1 cellular context compared by ENCODE assay signal in the genomic region with DNA sequence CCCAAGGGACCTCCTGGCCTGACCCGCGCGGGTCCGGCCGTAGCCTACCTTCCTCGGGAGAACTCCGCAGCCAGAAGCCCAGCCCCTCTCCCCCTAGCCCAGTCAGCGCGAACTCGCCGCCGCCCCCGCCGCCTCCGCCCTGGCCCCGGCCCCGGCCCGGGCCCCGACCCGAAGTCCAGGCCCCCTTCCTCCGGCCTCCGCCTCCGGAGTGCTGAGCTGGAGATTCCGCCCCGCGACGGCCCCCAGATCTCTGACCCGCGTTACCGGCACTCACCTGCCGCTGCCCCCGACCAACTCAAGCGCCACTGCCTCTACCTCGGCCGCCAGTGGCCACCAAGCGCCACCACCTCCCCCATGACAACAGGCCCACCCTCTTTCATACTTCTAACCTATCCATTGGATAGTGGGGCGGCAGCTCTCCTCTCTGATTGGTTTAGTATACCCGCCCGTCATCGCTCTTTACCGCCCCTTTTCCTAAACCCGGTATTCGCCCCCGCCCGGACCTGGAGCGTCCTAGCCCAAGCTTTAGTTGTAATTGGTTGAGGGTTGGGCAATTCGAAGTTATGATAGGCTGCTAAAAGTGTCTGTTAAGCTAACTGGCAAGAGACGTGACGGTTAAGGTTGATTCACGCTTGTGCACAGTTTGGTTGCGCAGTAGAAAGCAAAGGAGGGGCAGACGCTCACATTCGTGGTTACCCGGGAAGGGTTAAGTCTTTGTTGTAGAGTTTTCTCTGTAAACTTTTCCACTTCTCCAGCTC.
A peak's percentile ranks its signal among the peaks of the same experiment; 100 is the strongest.
TF ChIP-seq lines count a peak whose summit lies in the region.

A gene (minus strand): TSS at position 328 of the 758 bp plus-strand sequence. CDS start 102,795 bp downstream, outside the sequence.

TF ChIP-seq in HepG2, 621 proteins besides CTCF, POLR2A, EP300 and RAD21 (continued from another document and continues in another):
- TF ChIP-seq, protein P1, sequence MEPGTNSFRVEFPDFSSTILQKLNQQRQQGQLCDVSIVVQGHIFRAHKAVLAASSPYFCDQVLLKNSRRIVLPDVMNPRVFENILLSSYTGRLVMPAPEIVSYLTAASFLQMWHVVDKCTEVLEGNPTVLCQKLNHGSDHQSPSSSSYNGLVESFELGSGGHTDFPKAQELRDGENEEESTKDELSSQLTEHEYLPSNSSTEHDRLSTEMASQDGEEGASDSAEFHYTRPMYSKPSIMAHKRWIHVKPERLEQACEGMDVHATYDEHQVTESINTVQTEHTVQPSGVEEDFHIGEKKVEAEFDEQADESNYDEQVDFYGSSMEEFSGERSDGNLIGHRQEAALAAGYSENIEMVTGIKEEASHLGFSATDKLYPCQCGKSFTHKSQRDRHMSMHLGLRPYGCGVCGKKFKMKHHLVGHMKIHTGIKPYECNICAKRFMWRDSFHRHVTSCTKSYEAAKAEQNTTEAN (CRISPR knock-in tag; conservative IDR thresholded peaks at IDR 0.05) = no peak
- TF ChIP-seq, protein P2, sequence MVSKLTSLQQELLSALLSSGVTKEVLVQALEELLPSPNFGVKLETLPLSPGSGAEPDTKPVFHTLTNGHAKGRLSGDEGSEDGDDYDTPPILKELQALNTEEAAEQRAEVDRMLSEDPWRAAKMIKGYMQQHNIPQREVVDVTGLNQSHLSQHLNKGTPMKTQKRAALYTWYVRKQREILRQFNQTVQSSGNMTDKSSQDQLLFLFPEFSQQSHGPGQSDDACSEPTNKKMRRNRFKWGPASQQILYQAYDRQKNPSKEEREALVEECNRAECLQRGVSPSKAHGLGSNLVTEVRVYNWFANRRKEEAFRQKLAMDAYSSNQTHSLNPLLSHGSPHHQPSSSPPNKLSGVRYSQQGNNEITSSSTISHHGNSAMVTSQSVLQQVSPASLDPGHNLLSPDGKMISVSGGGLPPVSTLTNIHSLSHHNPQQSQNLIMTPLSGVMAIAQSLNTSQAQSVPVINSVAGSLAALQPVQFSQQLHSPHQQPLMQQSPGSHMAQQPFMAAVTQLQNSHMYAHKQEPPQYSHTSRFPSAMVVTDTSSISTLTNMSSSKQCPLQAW (CRISPR knock-in tag; IDR thresholded peaks at IDR 0.05) = peak; percentile 54; the same call in 1 of the 2 replicates
- TF ChIP-seq MXI1 (IDR thresholded peaks at IDR 0.05; ENCODE audit: borderline replicate concordance, low read depth, low read length) = peak; percentile 58; the same call in 1 of the 3 replicates
- TF ChIP-seq, protein P3, sequence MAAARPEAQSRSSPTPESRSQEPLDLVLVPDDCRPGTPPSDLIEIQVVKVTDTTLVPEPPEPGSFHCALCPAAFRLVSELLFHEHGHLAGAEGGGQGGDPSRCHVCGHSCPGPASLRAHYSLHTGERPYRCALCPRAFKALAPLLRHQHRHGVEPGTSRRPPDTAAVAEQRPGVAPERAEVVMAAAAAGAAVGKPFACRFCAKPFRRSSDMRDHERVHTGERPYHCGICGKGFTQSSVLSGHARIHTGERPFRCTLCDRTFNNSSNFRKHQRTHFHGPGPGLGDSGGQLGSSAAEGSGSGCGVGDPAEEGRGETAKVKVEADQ (CRISPR knock-in tag; IDR thresholded peaks at IDR 0.05; ENCODE audit: borderline replicate concordance) = peak; percentile 65; the same call in 1 of the 2 replicates
- no peak for TF ChIP-seq LCORL (IDR thresholded peaks at IDR 0.05)
- peak; percentile 35; the same call in 1 of the 2 replicates for TF ChIP-seq LCORL (CRISPR knock-in tag; IDR thresholded peaks at IDR 0.05)
- TF ChIP-seq, protein P4, sequence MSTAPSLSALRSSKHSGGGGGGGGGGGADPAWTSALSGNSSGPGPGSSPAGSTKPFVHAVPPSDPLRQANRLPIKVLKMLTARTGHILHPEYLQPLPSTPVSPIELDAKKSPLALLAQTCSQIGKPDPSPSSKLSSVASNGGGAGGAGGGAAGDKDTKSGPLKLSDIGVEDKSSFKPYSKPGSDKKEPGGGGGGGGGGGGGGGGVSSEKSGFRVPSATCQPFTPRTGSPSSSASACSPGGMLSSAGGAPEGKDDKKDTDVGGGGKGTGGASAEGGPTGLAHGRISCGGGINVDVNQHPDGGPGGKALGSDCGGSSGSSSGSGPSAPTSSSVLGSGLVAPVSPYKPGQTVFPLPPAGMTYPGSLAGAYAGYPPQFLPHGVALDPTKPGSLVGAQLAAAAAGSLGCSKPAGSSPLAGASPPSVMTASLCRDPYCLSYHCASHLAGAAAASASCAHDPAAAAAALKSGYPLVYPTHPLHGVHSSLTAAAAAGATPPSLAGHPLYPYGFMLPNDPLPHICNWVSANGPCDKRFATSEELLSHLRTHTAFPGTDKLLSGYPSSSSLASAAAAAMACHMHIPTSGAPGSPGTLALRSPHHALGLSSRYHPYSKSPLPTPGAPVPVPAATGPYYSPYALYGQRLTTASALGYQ (CRISPR knock-in tag; IDR thresholded peaks at IDR 0.05) = no peak; the same call in 1 of the 2 replicates
- TF ChIP-seq, protein P5, sequence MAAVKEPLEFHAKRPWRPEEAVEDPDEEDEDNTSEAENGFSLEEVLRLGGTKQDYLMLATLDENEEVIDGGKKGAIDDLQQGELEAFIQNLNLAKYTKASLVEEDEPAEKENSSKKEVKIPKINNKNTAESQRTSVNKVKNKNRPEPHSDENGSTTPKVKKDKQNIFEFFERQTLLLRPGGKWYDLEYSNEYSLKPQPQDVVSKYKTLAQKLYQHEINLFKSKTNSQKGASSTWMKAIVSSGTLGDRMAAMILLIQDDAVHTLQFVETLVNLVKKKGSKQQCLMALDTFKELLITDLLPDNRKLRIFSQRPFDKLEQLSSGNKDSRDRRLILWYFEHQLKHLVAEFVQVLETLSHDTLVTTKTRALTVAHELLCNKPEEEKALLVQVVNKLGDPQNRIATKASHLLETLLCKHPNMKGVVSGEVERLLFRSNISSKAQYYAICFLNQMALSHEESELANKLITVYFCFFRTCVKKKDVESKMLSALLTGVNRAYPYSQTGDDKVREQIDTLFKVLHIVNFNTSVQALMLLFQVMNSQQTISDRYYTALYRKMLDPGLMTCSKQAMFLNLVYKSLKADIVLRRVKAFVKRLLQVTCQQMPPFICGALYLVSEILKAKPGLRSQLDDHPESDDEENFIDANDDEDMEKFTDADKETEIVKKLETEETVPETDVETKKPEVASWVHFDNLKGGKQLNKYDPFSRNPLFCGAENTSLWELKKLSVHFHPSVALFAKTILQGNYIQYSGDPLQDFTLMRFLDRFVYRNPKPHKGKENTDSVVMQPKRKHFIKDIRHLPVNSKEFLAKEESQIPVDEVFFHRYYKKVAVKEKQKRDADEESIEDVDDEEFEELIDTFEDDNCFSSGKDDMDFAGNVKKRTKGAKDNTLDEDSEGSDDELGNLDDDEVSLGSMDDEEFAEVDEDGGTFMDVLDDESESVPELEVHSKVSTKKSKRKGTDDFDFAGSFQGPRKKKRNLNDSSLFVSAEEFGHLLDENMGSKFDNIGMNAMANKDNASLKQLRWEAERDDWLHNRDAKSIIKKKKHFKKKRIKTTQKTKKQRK (IDR thresholded peaks at IDR 0.05; ENCODE audit: low read length) = peak; percentile 79
- TF ChIP-seq NFKB2 (CRISPR knock-in tag; IDR thresholded peaks at IDR 0.05; ENCODE audit: borderline replicate concordance) = 0 out of 2 replicates have a peak, but pooled peaks have one; percentile 21
- peak; percentile 33; the same call in 1 of the 2 replicates for TF ChIP-seq RXRB (CRISPR knock-in tag; IDR thresholded peaks at IDR 0.05; ENCODE audit: borderline replicate concordance)
- TF ChIP-seq, protein P6, sequence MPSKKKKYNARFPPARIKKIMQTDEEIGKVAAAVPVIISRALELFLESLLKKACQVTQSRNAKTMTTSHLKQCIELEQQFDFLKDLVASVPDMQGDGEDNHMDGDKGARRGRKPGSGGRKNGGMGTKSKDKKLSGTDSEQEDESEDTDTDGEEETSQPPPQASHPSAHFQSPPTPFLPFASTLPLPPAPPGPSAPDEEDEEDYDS (CRISPR knock-in tag; IDR thresholded peaks at IDR 0.05) = peak; percentile 87
- TF ChIP-seq TAF1 (CRISPR knock-in tag; IDR thresholded peaks at IDR 0.05) = peak; percentile 85
- no peak for TF ChIP-seq ZNF234 (CRISPR knock-in tag; conservative IDR thresholded peaks at IDR 0.05)
- 0 out of 2 replicates have a peak, but pooled peaks have one; percentile 42 for TF ChIP-seq AHR (CRISPR knock-in tag; IDR thresholded peaks at IDR 0.05)
- peak; percentile 69 for TF ChIP-seq ZNF501 (CRISPR knock-in tag; IDR thresholded peaks at IDR 0.05)
- no peak for TF ChIP-seq GABPA (IDR thresholded peaks at IDR 0.05; ENCODE audit: low read depth, low read length)
- peak; percentile 67 for TF ChIP-seq GABPA (CRISPR knock-in tag; IDR thresholded peaks at IDR 0.05; ENCODE audit: low read depth)
- no peak for TF ChIP-seq MEF2D (CRISPR knock-in tag; IDR thresholded peaks at IDR 0.05)
- TF ChIP-seq, protein P7, sequence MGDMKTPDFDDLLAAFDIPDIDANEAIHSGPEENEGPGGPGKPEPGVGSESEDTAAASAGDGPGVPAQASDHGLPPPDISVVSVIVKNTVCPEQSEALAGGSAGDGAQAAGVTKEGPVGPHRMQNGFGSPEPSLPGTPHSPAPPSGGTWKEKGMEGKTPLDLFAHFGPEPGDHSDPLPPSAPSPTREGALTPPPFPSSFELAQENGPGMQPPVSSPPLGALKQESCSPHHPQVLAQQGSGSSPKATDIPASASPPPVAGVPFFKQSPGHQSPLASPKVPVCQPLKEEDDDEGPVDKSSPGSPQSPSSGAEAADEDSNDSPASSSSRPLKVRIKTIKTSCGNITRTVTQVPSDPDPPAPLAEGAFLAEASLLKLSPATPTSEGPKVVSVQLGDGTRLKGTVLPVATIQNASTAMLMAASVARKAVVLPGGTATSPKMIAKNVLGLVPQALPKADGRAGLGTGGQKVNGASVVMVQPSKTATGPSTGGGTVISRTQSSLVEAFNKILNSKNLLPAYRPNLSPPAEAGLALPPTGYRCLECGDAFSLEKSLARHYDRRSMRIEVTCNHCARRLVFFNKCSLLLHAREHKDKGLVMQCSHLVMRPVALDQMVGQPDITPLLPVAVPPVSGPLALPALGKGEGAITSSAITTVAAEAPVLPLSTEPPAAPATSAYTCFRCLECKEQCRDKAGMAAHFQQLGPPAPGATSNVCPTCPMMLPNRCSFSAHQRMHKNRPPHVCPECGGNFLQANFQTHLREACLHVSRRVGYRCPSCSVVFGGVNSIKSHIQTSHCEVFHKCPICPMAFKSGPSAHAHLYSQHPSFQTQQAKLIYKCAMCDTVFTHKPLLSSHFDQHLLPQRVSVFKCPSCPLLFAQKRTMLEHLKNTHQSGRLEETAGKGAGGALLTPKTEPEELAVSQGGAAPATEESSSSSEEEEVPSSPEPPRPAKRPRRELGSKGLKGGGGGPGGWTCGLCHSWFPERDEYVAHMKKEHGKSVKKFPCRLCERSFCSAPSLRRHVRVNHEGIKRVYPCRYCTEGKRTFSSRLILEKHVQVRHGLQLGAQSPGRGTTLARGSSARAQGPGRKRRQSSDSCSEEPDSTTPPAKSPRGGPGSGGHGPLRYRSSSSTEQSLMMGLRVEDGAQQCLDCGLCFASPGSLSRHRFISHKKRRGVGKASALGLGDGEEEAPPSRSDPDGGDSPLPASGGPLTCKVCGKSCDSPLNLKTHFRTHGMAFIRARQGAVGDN (CRISPR knock-in tag; IDR thresholded peaks at IDR 0.05) = peak; percentile 55; the same call in 1 of the 2 replicates
- TF ChIP-seq KLF6 (CRISPR knock-in tag; IDR thresholded peaks at IDR 0.05) = peak; percentile 61; the same call in 1 of the 2 replicates
- peak; percentile 91 for TF ChIP-seq POLR2AphosphoS5 (IDR thresholded peaks at IDR 0.05; ENCODE audit: low read depth, low read length)
- peak; percentile 35; the same call in 1 of the 2 replicates for TF ChIP-seq KDM5B (CRISPR knock-in tag; IDR thresholded peaks at IDR 0.05; ENCODE audit: borderline replicate concordance)
- TF ChIP-seq ARNT2 (CRISPR knock-in tag; IDR thresholded peaks at IDR 0.05; ENCODE audit: low read depth) = no peak
- peak; percentile 27 for TF ChIP-seq KAT8 (CRISPR knock-in tag; IDR thresholded peaks at IDR 0.05)
- TF ChIP-seq SP1 (IDR thresholded peaks at IDR 0.05) = no peak
- peak; percentile 74 for TF ChIP-seq SP1 (CRISPR knock-in tag; IDR thresholded peaks at IDR 0.05)
- TF ChIP-seq, protein P8, sequence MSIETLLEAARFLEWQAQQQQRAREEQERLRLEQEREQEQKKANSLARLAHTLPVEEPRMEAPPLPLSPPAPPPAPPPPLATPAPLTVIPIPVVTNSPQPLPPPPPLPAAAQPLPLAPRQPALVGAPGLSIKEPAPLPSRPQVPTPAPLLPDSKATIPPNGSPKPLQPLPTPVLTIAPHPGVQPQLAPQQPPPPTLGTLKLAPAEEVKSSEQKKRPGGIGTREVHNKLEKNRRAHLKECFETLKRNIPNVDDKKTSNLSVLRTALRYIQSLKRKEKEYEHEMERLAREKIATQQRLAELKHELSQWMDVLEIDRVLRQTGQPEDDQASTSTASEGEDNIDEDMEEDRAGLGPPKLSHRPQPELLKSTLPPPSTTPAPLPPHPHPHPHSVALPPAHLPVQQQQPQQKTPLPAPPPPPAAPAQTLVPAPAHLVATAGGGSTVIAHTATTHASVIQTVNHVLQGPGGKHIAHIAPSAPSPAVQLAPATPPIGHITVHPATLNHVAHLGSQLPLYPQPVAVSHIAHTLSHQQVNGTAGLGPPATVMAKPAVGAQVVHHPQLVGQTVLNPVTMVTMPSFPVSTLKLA (IDR thresholded peaks at IDR 0.05) = peak; percentile 28; the same call in 1 of the 2 replicates
- TF ChIP-seq, protein P9, sequence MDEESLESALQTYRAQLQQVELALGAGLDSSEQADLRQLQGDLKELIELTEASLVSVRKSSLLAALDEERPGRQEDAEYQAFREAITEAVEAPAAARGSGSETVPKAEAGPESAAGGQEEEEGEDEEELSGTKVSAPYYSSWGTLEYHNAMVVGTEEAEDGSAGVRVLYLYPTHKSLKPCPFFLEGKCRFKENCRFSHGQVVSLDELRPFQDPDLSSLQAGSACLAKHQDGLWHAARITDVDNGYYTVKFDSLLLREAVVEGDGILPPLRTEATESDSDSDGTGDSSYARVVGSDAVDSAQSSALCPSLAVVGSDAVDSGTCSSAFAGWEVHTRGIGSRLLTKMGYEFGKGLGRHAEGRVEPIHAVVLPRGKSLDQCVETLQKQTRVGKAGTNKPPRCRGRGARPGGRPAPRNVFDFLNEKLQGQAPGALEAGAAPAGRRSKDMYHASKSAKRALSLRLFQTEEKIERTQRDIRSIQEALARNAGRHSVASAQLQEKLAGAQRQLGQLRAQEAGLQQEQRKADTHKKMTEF (CRISPR knock-in tag; IDR thresholded peaks at IDR 0.05) = no peak
- TF ChIP-seq, protein P10, sequence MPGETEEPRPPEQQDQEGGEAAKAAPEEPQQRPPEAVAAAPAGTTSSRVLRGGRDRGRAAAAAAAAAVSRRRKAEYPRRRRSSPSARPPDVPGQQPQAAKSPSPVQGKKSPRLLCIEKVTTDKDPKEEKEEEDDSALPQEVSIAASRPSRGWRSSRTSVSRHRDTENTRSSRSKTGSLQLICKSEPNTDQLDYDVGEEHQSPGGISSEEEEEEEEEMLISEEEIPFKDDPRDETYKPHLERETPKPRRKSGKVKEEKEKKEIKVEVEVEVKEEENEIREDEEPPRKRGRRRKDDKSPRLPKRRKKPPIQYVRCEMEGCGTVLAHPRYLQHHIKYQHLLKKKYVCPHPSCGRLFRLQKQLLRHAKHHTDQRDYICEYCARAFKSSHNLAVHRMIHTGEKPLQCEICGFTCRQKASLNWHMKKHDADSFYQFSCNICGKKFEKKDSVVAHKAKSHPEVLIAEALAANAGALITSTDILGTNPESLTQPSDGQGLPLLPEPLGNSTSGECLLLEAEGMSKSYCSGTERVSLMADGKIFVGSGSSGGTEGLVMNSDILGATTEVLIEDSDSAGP (CRISPR knock-in tag; IDR thresholded peaks at IDR 0.05; ENCODE audit: borderline replicate concordance) = peak; percentile 48; the same call in 1 of the 2 replicates
- TF ChIP-seq ZFX (CRISPR knock-in tag; IDR thresholded peaks at IDR 0.05; ENCODE audit: low read depth) = peak; percentile 80
